8 cellular contexts compared by ENCODE assay signal in genomic region chr4:45453258-45453841, GRCh38.
A peak's percentile ranks its signal among the peaks of the same experiment; 100 is the strongest.
DNase-seq lines count a peak whose midpoint lies in the region; ATAC-seq, FAIRE-seq and TF ChIP-seq lines count a peak whose summit lies in the region.

No MANE protein-coding gene starts in this region.

- WGBS in heart left ventricle, 4 donors, result 23 to 29% (median 28%) methylated on average over 5 of the region's 5 CpGs

- H3K4me1 ChIP-seq in Peyer's patch, result no peaks in the 10 kb centered on the region
- no peaks in the 10 kb centered on the region for H3K4me1 ChIP-seq in heart left ventricle
- no peaks in the 10 kb centered on the region for H3K4me1 ChIP-seq in upper lobe of right lung

- TF ChIP-seq POLR2A in GM12891 (IDR thresholded peaks at IDR 0.05; ENCODE audit: low read depth, low read length) (no peak), Peyer's patch (IDR thresholded peaks at IDR 0.05) (no peak), heart left ventricle (IDR thresholded peaks at IDR 0.05) (no peak)

- intact Hi-C loops in heart left ventricle (cut with DNase I), result loop anchor here in 9 of 10 donors (2.0 to 10.0 kb wide), 4 partner anchors 689 to 821 kb away; no protein-coding TSS in a partner anchor
- intact Hi-C loops in upper lobe of right lung (cut with DNase I), result no loop called here

- ATAC-seq in heart left ventricle (peak in 3 of 4 donors; percentile 58 to 75 (median 67)), upper lobe of right lung (peak; percentile 72)

- H3K27me3 ChIP-seq in Peyer's patch, result no peaks in the 10 kb centered on the region
- H3K27me3 ChIP-seq in heart left ventricle, result no peaks in the 10 kb centered on the region
- H3K27me3 ChIP-seq in upper lobe of right lung, result no peaks in the 10 kb centered on the region

- H3K36me3 ChIP-seq in Peyer's patch (no peaks in the 10 kb centered on the region), heart left ventricle (no peaks in the 10 kb centered on the region), upper lobe of right lung (no peaks in the 10 kb centered on the region)

- H3K4me3 ChIP-seq in Peyer's patch, result no peak overlapping the region
- no peak overlapping the region for H3K4me3 ChIP-seq in heart left ventricle
- no peak overlapping the region for H3K4me3 ChIP-seq in upper lobe of right lung

- no peak for FAIRE-seq in GM12891 (lab: Jason Lieb, UNC)

- no peaks in the 10 kb centered on the region for H3K9me3 ChIP-seq in Peyer's patch
- no peaks in the 10 kb centered on the region for H3K9me3 ChIP-seq in heart left ventricle
- H3K9me3 ChIP-seq in upper lobe of right lung, result no peaks in the 10 kb centered on the region

- DNase-seq in GM12891 (ENCODE audit: insufficient read length, low spot score) (peak; percentile 17), HuH-7.5 (ENCODE audit: low spot score) (peak; percentile 8), Peyer's patch (no peak), heart left ventricle (no peak), upper lobe of right lung (no peak), NCI-H1048 (lab: John Stamatoyannopoulos, UW) (no peak), dedifferentiated amniotic fluid mesenchymal stem cell (ENCODE audit: extremely low spot score) (no peak)
- DNase-seq in stimulated activated CD4-positive, alpha-beta T cell treated with anti-CD3 and anti-CD28 coated beads, Interleukin-4, amount 100 ng/mL, for 4 hours, result no peak

- TF ChIP-seq CTCF in Peyer's patch (IDR thresholded peaks at IDR 0.05) (peak in 4 of 6 experiments; percentile 24 to 50 (median 40)), heart left ventricle (IDR thresholded peaks at IDR 0.05) (peak; percentile 21 to 57 (median 40)), upper lobe of right lung (IDR thresholded peaks at IDR 0.05) (peak; percentile 40)

- no peak overlapping the region for H3K27ac ChIP-seq in Peyer's patch
- no peak overlapping the region for H3K27ac ChIP-seq in heart left ventricle
- H3K27ac ChIP-seq in upper lobe of right lung, result no peak overlapping the region

TF ChIP-seq in GM12891, 5 proteins besides CTCF, POLR2A, EP300 and RAD21:
- no peak for TF ChIP-seq PAX5 (IDR thresholded peaks at IDR 0.05; ENCODE audit: insufficient read depth, low read length, severe bottlenecking)
- no peak for TF ChIP-seq POU2F2 (IDR thresholded peaks at IDR 0.05; ENCODE audit: low read depth, low read length)
- TF ChIP-seq POLR2AphosphoS5 (IDR thresholded peaks at IDR 0.05; ENCODE audit: low read depth, low read length), result no peak
- TF ChIP-seq TAF1 (IDR thresholded peaks at IDR 0.05; ENCODE audit: low read depth, low read length), result no peak
- no peak for TF ChIP-seq SPI1 (IDR thresholded peaks at IDR 0.05; ENCODE audit: low read depth, low read length)

Comparison
In these comparisons a context has a peak if more than half of its experiments do, and no peak if none do; other contexts are left out.
1. DNase-seq: peak in GM12891 (single experiment) and HuH-7.5 (single experiment); none in Peyer's patch (0 of 3), heart left ventricle (0 of 5), upper lobe of right lung (single experiment), NCI-H1048 (single experiment), stimulated activated CD4-positive, alpha-beta T cell treated with anti-CD3 and anti-CD28 coated beads, Interleukin-4, amount 100 ng/mL, for 4 hours (0 of 2) and dedifferentiated amniotic fluid mesenchymal stem cell (single experiment).
2. Peak in every context shown above with its lines, with median percentiles within 50 percentile points of each other: CTCF ChIP-seq.